In the genomic region with DNA sequence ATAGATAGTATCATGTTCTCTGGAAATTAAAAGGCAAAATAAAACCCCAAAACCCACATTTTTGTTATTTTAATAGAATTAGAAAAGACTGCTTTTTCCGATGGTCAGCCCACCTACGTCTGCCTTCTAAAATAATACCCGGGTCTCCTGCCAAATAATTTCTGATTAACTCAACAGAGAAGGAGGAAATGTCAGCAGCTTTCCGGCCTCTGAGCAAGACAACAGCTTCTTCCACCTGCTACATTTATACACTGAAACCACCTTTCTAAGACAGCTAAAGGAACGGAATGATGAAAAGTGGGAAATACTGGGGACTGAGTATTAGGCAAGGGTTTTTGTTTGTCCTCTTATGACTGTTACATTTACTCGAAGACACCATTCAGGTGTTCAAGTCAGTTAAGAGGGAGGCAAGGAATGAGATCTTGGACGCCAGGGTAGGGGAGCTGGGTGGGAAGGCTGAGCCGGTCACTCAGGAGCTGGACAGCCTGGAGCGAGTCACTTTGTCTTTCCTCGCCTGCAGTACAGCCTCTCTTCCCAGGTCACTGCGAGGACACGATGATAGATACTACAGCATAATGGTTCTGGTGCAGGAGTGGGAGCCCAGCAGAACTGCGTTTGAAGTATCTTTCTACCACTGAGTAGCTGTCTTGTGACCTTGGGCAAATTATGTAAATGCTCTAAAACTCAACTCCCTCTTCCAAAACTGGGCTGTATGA, we compare ENCODE assay signal across 24 cellular contexts.
DNase-seq lines count a peak whose midpoint lies in the region; ATAC-seq, FAIRE-seq and TF ChIP-seq lines count a peak whose summit lies in the region.
"Had no signal": no experiment of that assay in that cellular context is flagged by ENCODE, and none has a peak within 500 bp of the region (broad histone marks: within the 10 kb centered on the region; RNA-seq: fewer than 3 reads in every experiment).

No MANE protein-coding gene starts in this region.

- H3K4me3 ChIP-seq in endothelial cell of umbilical vein (replicated peaks in 1 of 3; ENCODE audit: insufficient read depth in 1 of 3, low read depth in 1 of 3, low read length in 3 of 3) (no peak overlapping the region), right atrium auricular region (no peak overlapping the region)
- H3K4me3 ChIP-seq: GM23338, HAP-1, SJSA1 had no signal

- H4K20me1 ChIP-seq in endothelial cell of umbilical vein (replicated peaks; ENCODE audit: control insufficient read depth, extremely low read depth, insufficient read depth, low read length), result no peaks in the 10 kb centered on the region

- dilution Hi-C loops in endothelial cell of umbilical vein (cut with MboI; ENCODE audit: extremely low pct_ligation_motif_present, low sequenced_read_pairs), result no loop called here

- H3K4me2 ChIP-seq in endothelial cell of umbilical vein (ENCODE audit: insufficient read depth, low read length), result no peak overlapping the region
- H3K4me2 ChIP-seq: GM23338, KMS-11 had no signal

- FAIRE-seq in endothelial cell of umbilical vein (lab: Jason Lieb, UNC), result peak; percentile 69
- FAIRE-seq: GM12891 had no signal

- H3K27ac ChIP-seq in angular gyrus (ENCODE audit: low read depth, low read length) (peak overlapping the region; percentile 53), endothelial cell of umbilical vein (ENCODE audit: insufficient read depth, low read depth, low read length) (no peak overlapping the region), right atrium auricular region (no peak overlapping the region), substantia nigra (ENCODE audit: low read depth, low read length, poor library complexity, severe bottlenecking) (peak overlapping the region; percentile 100)
- H3K27ac ChIP-seq: C4-2B, KMS-11, SJSA1 had no signal

- no peaks in the 10 kb centered on the region for H3K9me3 ChIP-seq in endothelial cell of umbilical vein (replicated peaks; ENCODE audit: control insufficient read depth, insufficient read depth, low read length)
- no peaks in the 10 kb centered on the region for H3K9me3 ChIP-seq in right atrium auricular region
- H3K9me3 ChIP-seq: HAP-1, SJSA1 had no signal

- no peak for TF ChIP-seq POLR2A in endothelial cell of umbilical vein (IDR thresholded peaks at IDR 0.05; ENCODE audit: low read depth, low read length)

- DNase-seq in endothelial cell of umbilical vein (ENCODE audit: low read depth, low spot score), result peak; percentile 31
- peak; percentile 55 for DNase-seq in right atrium auricular region (ENCODE audit: low spot score)
- no peak for DNase-seq in substantia nigra (lab: John Stamatoyannopoulos, UW)
- no peak for DNase-seq in 8988T
- no peak for DNase-seq in activated T-cell treated with anti-CD3 and anti-CD28 coated beads, Interleukin-2, amount 50 U/mL, for 72 hours
- DNase-seq in nephron progenitor cell, result no peak
- no peak for DNase-seq in NCI-H187 (lab: John Stamatoyannopoulos, UW)
- DNase-seq: Calu3; CD8-positive, alpha-beta memory T cell; DMS153; NCI-H1092 treated with DMSO at 0.1 percent for 48 hours; NCI-H146; NCI-H2081; NCI-H2171; NCI-H524 treated with DMSO at 0.1 percent for 48 hours; NCI-H82 had no signal

- H3K4me1 ChIP-seq in endothelial cell of umbilical vein (ENCODE audit: control insufficient read depth, extremely low read depth, insufficient read depth, low read length) (no peaks in the 10 kb centered on the region), right atrium auricular region (peaks cover 0 to 27% of the 10 kb centered on the region in 2 donors)
- H3K4me1 ChIP-seq: HAP-1, SJSA1 had no signal

- POLR2A ChIA-PET in endothelial cell of umbilical vein (lab: Charles Lee), result no interaction called here

- H3K79me2 ChIP-seq in endothelial cell of umbilical vein (ENCODE audit: control insufficient read depth, insufficient read depth, low read length), result no peaks in the 10 kb centered on the region

- peaks cover 0 to 2% of the 10 kb centered on the region in 2 experiments for H3K27me3 ChIP-seq in endothelial cell of umbilical vein (ENCODE audit: control insufficient read depth in 2 of 2, insufficient read depth in 2 of 2, low read length in 2 of 2)
- no peaks in the 10 kb centered on the region for H3K27me3 ChIP-seq in right atrium auricular region
- H3K27me3 ChIP-seq: SJSA1 had no signal

- no peaks in the 10 kb centered on the region for H3K4me1 Mint-ChIP-seq in activated T-cell treated with anti-CD3 and anti-CD28 coated beads, Interleukin-2, amount 50 U/mL, for 72 hours (ENCODE audit: low read depth)
- peaks cover 30% of the 10 kb centered on the region for H3K4me1 Mint-ChIP-seq in nephron progenitor cell
- H3K4me1 Mint-ChIP-seq: GM23338 had no signal

- CTCF ChIA-PET in endothelial cell of umbilical vein (lab: Charles Lee), result no interaction called here

- no peaks in the 10 kb centered on the region for H3K36me3 ChIP-seq in endothelial cell of umbilical vein (ENCODE audit: control insufficient read depth in 2 of 2, extremely low read depth in 1 of 2, insufficient read depth in 2 of 2, low read length in 2 of 2)
- H3K36me3 ChIP-seq in right atrium auricular region, result no peaks in the 10 kb centered on the region
- H3K36me3 ChIP-seq: HAP-1, SJSA1 had no signal

- H3K27ac Mint-ChIP-seq in activated T-cell treated with anti-CD3 and anti-CD28 coated beads, Interleukin-2, amount 50 U/mL, for 72 hours, result no peak overlapping the region
- no peak overlapping the region for H3K27ac Mint-ChIP-seq in nephron progenitor cell
- H3K27ac Mint-ChIP-seq: CD8-positive, alpha-beta memory T cell; GM23338 had no signal

- no peak overlapping the region for H3K9ac ChIP-seq in endothelial cell of umbilical vein (replicated peaks; ENCODE audit: extremely low read depth, insufficient read depth, low read length)
- H3K9ac ChIP-seq: KMS-11 had no signal

- BruUV-seq in endothelial cell of umbilical vein (replicated peaks; lab: Mats Ljungman, UMichigan), result no TSS peak

- H3K36me3 Mint-ChIP-seq in activated T-cell treated with anti-CD3 and anti-CD28 coated beads, Interleukin-2, amount 50 U/mL, for 72 hours (ENCODE audit: insufficient read depth in 2 of 2), result no peaks in the 10 kb centered on the region
- H3K36me3 Mint-ChIP-seq in nephron progenitor cell (ENCODE audit: low read depth), result no peaks in the 10 kb centered on the region

- H3K27me3 Mint-ChIP-seq in activated T-cell treated with anti-CD3 and anti-CD28 coated beads, Interleukin-2, amount 50 U/mL, for 72 hours (ENCODE audit: low read depth), result peaks cover 14% of the 10 kb centered on the region
- H3K27me3 Mint-ChIP-seq in nephron progenitor cell (ENCODE audit: low read depth, poor library complexity), result peaks cover 7% of the 10 kb centered on the region

- intact Hi-C loops in endothelial cell of umbilical vein (cut with micrococcal nuclease), result no loop called here

- H3K9me1 ChIP-seq in endothelial cell of umbilical vein (replicated peaks; ENCODE audit: control insufficient read depth, extremely low read depth, insufficient read depth, low read length), result no peaks in the 10 kb centered on the region

- no peak for ATAC-seq in activated T-cell treated with anti-CD3 and anti-CD28 coated beads, Interleukin-2, amount 50 U/mL, for 72 hours (replicated peaks in 1 of 2)
- ATAC-seq: GM23338, Panc1 had no signal

- H3K9me3 Mint-ChIP-seq in activated T-cell treated with anti-CD3 and anti-CD28 coated beads, Interleukin-2, amount 50 U/mL, for 72 hours, result no peaks in the 10 kb centered on the region
- H3K9me3 Mint-ChIP-seq in nephron progenitor cell, result no peaks in the 10 kb centered on the region
- H3K9me3 Mint-ChIP-seq: CD8-positive, alpha-beta memory T cell; GM23338 had no signal

- no peak overlapping the region for H2AFZ ChIP-seq in endothelial cell of umbilical vein (ENCODE audit: low read depth, low read length)
- H2AFZ ChIP-seq: GM23338 had no signal

- H3K4me3 Mint-ChIP-seq in activated T-cell treated with anti-CD3 and anti-CD28 coated beads, Interleukin-2, amount 50 U/mL, for 72 hours, result no peak overlapping the region
- H3K4me3 Mint-ChIP-seq in nephron progenitor cell, result no peak overlapping the region
- H3K4me3 Mint-ChIP-seq: CD8-positive, alpha-beta memory T cell; GM23338 had no signal

- TF ChIP-seq CTCF in endothelial cell of umbilical vein (IDR thresholded peaks at IDR 0.05; ENCODE audit: extremely low read depth in 1 of 2, insufficient read depth in 1 of 2, low read depth in 1 of 2, low read length in 2 of 2) (no peak), right atrium auricular region (IDR thresholded peaks at IDR 0.05) (no peak), nephron progenitor cell (IDR thresholded peaks at IDR 0.05) (no peak)

TF ChIP-seq in endothelial cell of umbilical vein, 7 proteins besides CTCF, POLR2A, EP300 and RAD21:
- TF ChIP-seq EZH2 (IDR thresholded peaks at IDR 0.05; ENCODE audit: borderline replicate concordance, low read depth, low read length, severe bottlenecking) (no peak), GATA2 (IDR thresholded peaks at IDR 0.05; ENCODE audit: insufficient read depth, insufficient read length, low read depth, low read length) (no peak), MYC (IDR thresholded peaks at IDR 0.05; ENCODE audit: low read depth, low read length) (no peak), POLR2AphosphoS5 (IDR thresholded peaks at IDR 0.05; ENCODE audit: insufficient read depth, low read depth, low read length) (no peak), FOS (IDR thresholded peaks at IDR 0.05; ENCODE audit: borderline replicate concordance, insufficient read depth, low read length) (no peak), JUN (IDR thresholded peaks at IDR 0.05; ENCODE audit: borderline replicate concordance, insufficient read depth, insufficient read length, low read depth) (no peak)
- TF ChIP-seq, protein P1, sequence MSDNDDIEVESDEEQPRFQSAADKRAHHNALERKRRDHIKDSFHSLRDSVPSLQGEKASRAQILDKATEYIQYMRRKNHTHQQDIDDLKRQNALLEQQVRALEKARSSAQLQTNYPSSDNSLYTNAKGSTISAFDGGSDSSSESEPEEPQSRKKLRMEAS (IDR thresholded peaks at IDR 0.05; ENCODE audit: insufficient read depth, insufficient read length), result no peak

Comparison
In these comparisons a context has a peak if more than half of its experiments do, and no peak if none do; other contexts are left out.
1. H3K27ac ChIP-seq: peak in angular gyrus (single experiment) and substantia nigra (single experiment); none in endothelial cell of umbilical vein (single experiment) and right atrium auricular region (0 of 2).
2. DNase-seq: peak in endothelial cell of umbilical vein (single experiment) and right atrium auricular region (single experiment); none in substantia nigra (0 of 49), 8988T (single experiment), activated T-cell treated with anti-CD3 and anti-CD28 coated beads, Interleukin-2, amount 50 U/mL, for 72 hours (0 of 2), nephron progenitor cell (single experiment) and NCI-H187 (0 of 2).